In the genomic region with DNA sequence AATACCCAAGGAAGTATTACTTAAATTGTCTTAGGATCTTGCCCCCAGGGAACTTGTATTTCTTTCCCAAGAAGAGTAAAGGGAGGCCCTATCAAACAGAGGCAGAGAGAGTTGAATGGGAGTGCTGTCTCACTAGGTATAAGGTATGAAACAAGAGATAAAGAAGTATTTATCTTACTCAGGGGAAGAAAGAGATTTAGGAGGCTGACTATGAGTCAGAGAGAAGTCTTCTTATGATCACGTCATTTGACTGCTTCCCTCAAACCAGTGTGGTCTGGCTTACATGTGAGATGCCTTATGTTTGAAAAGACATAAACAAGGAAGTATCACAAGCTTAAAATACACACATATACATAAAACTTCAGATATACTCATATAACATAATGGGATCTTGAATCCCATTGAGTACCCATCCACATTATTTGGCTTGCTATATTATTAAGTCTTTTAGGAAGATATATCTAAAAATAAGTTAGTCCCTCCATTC, we compare ENCODE assay signal across 8 cellular contexts. TPM values are rescaled to one million over a fixed set of nuclear protein-coding genes. Genes with fewer than 3 reads are reported as not detected.
DNase-seq lines count a peak whose midpoint lies in the region; ATAC-seq and TF ChIP-seq lines count a peak whose summit lies in the region.

No MANE protein-coding gene starts in this region.

- no peaks in the 10 kb centered on the region for H3K9me3 ChIP-seq in Loucy (ENCODE audit: insufficient read depth, low read depth, low read length)
- no peaks in the 10 kb centered on the region for H3K9me3 ChIP-seq in adipocyte (ENCODE audit: control insufficient read depth, low read length)

- peaks cover 21% of the 10 kb centered on the region for H3F3A ChIP-seq in Loucy (ENCODE audit: low read depth)

- H3K36me3 ChIP-seq in Loucy (ENCODE audit: insufficient read depth, low read length) (peaks cover 34% of the 10 kb centered on the region; the same call in 1 of the 2 replicates), adipocyte (ENCODE audit: control insufficient read depth, insufficient read depth, low read length, severe bottlenecking) (peaks cover 24% of the 10 kb centered on the region)

- H3K4me3 ChIP-seq in GM12864 (ENCODE audit: low read depth, low read length) (no peak overlapping the region), Loucy (ENCODE audit: low read length, poor library complexity, severe bottlenecking) (peak overlapping the region; percentile 68), adipocyte (ENCODE audit: low read length) (no peak overlapping the region)

- peak overlapping the region; percentile 73 for H3K4me2 ChIP-seq in Loucy (ENCODE audit: low read depth, low read length, poor library complexity, severe bottlenecking)

- DNase-seq in GM12864 (ENCODE audit: low read depth) (peak; percentile 68), adipocyte (ENCODE audit: low read depth) (peak; percentile 58), myocyte (ENCODE audit: low read depth) (peak; percentile 70), NCI-H2081 (lab: John Stamatoyannopoulos, UW) (no peak), NCI-H2196 (lab: John Stamatoyannopoulos, UW; ENCODE audit: unreplicated experiment) (no peak), SK-N-DZ (ENCODE audit: low spot score) (no peak)

- no peak overlapping the region for H2AFZ ChIP-seq in Loucy (ENCODE audit: low read length)

- peaks cover 83% of the 10 kb centered on the region for H3K79me2 ChIP-seq in Loucy (ENCODE audit: insufficient read depth, low read length)

- H4K20me1 ChIP-seq in Loucy (ENCODE audit: insufficient read depth, low read length, poor library complexity, severe bottlenecking) = peaks cover 12% of the 10 kb centered on the region

- H3K4me1 ChIP-seq in Loucy (ENCODE audit: insufficient read depth, low read length, poor library complexity, severe bottlenecking) (peaks cover 94% of the 10 kb centered on the region), adipocyte (ENCODE audit: control insufficient read depth, insufficient read depth, low read length) (peaks cover 19% of the 10 kb centered on the region)

- H3K27me3 ChIP-seq in Loucy (ENCODE audit: insufficient read depth, low read length, poor library complexity, severe bottlenecking) (no peaks in the 10 kb centered on the region), adipocyte (replicated peaks; ENCODE audit: control insufficient read depth, insufficient read depth, low read length) (no peaks in the 10 kb centered on the region)

- H3K9ac ChIP-seq in Loucy (ENCODE audit: low read depth, low read length, poor library complexity, severe bottlenecking) (peak overlapping the region; percentile 74), adipocyte (ENCODE audit: low read length) (no peak overlapping the region)

- peak; percentile 61 for ATAC-seq in GM21717 (IDR thresholded peaks at IDR 0.05; ENCODE audit: unreplicated experiment)

- no peaks in the 10 kb centered on the region for H3K9me2 ChIP-seq in Loucy (replicated peaks; ENCODE audit: low read depth, low read length)

- TF ChIP-seq CTCF in GM12864 (IDR thresholded peaks at IDR 0.05; ENCODE audit: low read depth, low read length, missing control alignments) (no peak), Loucy (conservative IDR thresholded peaks at IDR 0.05; ENCODE audit: low read length) (no peak)

RNA-seq across cellular contexts. Expression of gene DUSP10, which starts 29.6 kb away (rescaled TPM):
- total RNA-seq in myocyte = 21.9 and 28.1 TPM in 2 replicates
- polyA plus RNA-seq in myocyte (2012) = 10.0 TPM
- polyA plus RNA-seq in SK-N-DZ (2014; cell fraction: cytosol; rRNA removed) = 1.9 and 2.7 TPM in 2 replicates
- polyA plus RNA-seq in SK-N-DZ (2014; cell fraction: nucleus; rRNA removed) = 1.8 and 2.9 TPM in 2 replicates

Comparison
In these comparisons a context has a peak if more than half of its experiments do, and no peak if none do; other contexts are left out.
1. DNase-seq: peak in GM12864 (single experiment), adipocyte (single experiment) and myocyte (single experiment); none in NCI-H2081 (0 of 2), NCI-H2196 (single experiment) and SK-N-DZ (single experiment).